25 cellular contexts compared by ENCODE assay signal in genomic region chr16:89108412-89108811, GRCh38.
"Had no signal": no experiment of that assay in that cellular context is flagged by ENCODE, and none has a peak within 500 bp of the region (broad histone marks: within the 10 kb centered on the region; RNA-seq: fewer than 3 reads in every experiment).

No MANE protein-coding gene starts in this region.

- H3K27me3 ChIP-seq: brain microvascular endothelial cell, esophagus squamous epithelium, gastroesophageal sphincter had no signal

- ATAC-seq: activated CD4-positive, alpha-beta T cell treated with anti-CD3 and anti-CD28 coated beads for 36 hours; activated CD8-positive, alpha-beta memory T cell treated with anti-CD3 and anti-CD28 coated beads, Interleukin-2, amount 10 ng/mL, durations not matched to agents 7 days and 5 days; activated CD8-positive, alpha-beta T cell treated with anti-CD3 and anti-CD28 coated beads, Interleukin-2, amount 10 ng/mL, durations not matched to agents 7 days and 5 days; gastroesophageal sphincter had no signal

- DNase-seq: activated CD4-positive, alpha-beta memory T cell treated with anti-CD3 and anti-CD28 coated beads for 36 hours; activated CD4-positive, alpha-beta T cell treated with anti-CD3 and anti-CD28 coated beads for 36 hours; activated CD4-positive, alpha-beta T cell treated with anti-CD3 and anti-CD28 coated beads, Interleukin-2, amount 10 ng/mL, durations not matched to agents 24 days and 14 days; activated CD4-positive, CD25-positive, alpha-beta regulatory T cell; activated CD4-positive, CD25-positive, alpha-beta regulatory T cell treated with anti-CD3 and anti-CD28 coated beads, Interleukin-2, amount 50 U/mL, for 72 hours; activated CD8-positive, alpha-beta memory T cell treated with anti-CD3 and anti-CD28 coated beads, Interleukin-2, amount 10 ng/mL, durations not matched to agents 7 days and 5 days; activated CD8-positive, alpha-beta memory T cell treated with anti-CD3 and anti-CD28 coated beads, Interleukin-2, amount 50 U/mL, for 4 hours; activated CD8-positive, alpha-beta T cell treated with anti-CD3 and anti-CD28 coated beads, Interleukin-2, amount 10 ng/mL, durations not matched to agents 7 days and 5 days; activated gamma-delta T cell treated with Interleukin-2 at 50 U/mL for 16 hours; activated naive CD4-positive, alpha-beta T cell treated with anti-CD3 and anti-CD28 coated beads, Interleukin-2, amount 50 U/mL, for 16 hours; activated naive CD4-positive, alpha-beta T cell treated with Interleukin-2 at 50 U/mL for 16 hours; activated T-cell treated with anti-CD3 and anti-CD28 coated beads, Interleukin-2, amount 50 U/mL, for 48 hours; amniotic stem cell; anterior cingulate cortex; brain microvascular endothelial cell; effector CD8-positive, alpha-beta T cell; esophagus squamous epithelium; foreskin melanocyte; T-helper 1 cell; T-helper 2 cell had no signal

- H3K4me3 Mint-ChIP-seq: activated CD4-positive, alpha-beta memory T cell treated with anti-CD3 and anti-CD28 coated beads for 36 hours; activated CD4-positive, alpha-beta T cell treated with anti-CD3 and anti-CD28 coated beads for 36 hours; activated CD4-positive, alpha-beta T cell treated with anti-CD3 and anti-CD28 coated beads, Interleukin-2, amount 10 ng/mL, durations not matched to agents 24 days and 14 days; activated CD8-positive, alpha-beta memory T cell treated with anti-CD3 and anti-CD28 coated beads, Interleukin-2, amount 10 ng/mL, durations not matched to agents 7 days and 5 days; activated CD8-positive, alpha-beta T cell treated with anti-CD3 and anti-CD28 coated beads, Interleukin-2, amount 10 ng/mL, durations not matched to agents 7 days and 5 days; activated naive CD8-positive, alpha-beta T cell; activated T-helper 1 cell treated with anti-CD3 and anti-CD28 coated beads, Interleukin-12 subunit alpha, Interleukin-12 subunit beta, Interleukin-2, Interleukin-4 antibody, amounts not matched to agents 30 ng/mL and 10 ng/mL and 1 ng/mL, durations not matched to agents 14 hours and 24 hours and 36 hours; central memory CD8-positive, alpha-beta T cell had no signal

- H3K27ac ChIP-seq: brain microvascular endothelial cell, epithelial cell of prostate, esophagus squamous epithelium, gastroesophageal sphincter had no signal

- H3K4me3 ChIP-seq: esophagus squamous epithelium, gastroesophageal sphincter had no signal

- H3K27ac Mint-ChIP-seq: activated CD4-positive, alpha-beta memory T cell treated with anti-CD3 and anti-CD28 coated beads for 36 hours; activated CD4-positive, alpha-beta T cell treated with anti-CD3 and anti-CD28 coated beads for 36 hours; activated CD4-positive, alpha-beta T cell treated with anti-CD3 and anti-CD28 coated beads, Interleukin-2, amount 10 ng/mL, durations not matched to agents 24 days and 14 days; activated CD8-positive, alpha-beta memory T cell treated with anti-CD3 and anti-CD28 coated beads, Interleukin-2, amount 10 ng/mL, durations not matched to agents 7 days and 5 days; activated naive CD8-positive, alpha-beta T cell; activated T-helper 1 cell treated with anti-CD3 and anti-CD28 coated beads, Interleukin-12 subunit alpha, Interleukin-12 subunit beta, Interleukin-2, Interleukin-4 antibody, amounts not matched to agents 30 ng/mL and 10 ng/mL and 1 ng/mL, durations not matched to agents 14 hours and 24 hours and 36 hours had no signal

- H3K9me3 ChIP-seq: esophagus squamous epithelium, gastroesophageal sphincter had no signal

- H3K9me3 Mint-ChIP-seq: activated CD4-positive, alpha-beta memory T cell treated with anti-CD3 and anti-CD28 coated beads for 36 hours; activated CD4-positive, alpha-beta T cell treated with anti-CD3 and anti-CD28 coated beads, Interleukin-2, amount 10 ng/mL, durations not matched to agents 24 days and 14 days; activated T-helper 1 cell treated with anti-CD3 and anti-CD28 coated beads, Interleukin-12 subunit alpha, Interleukin-12 subunit beta, Interleukin-2, Interleukin-4 antibody, amounts not matched to agents 30 ng/mL and 10 ng/mL and 1 ng/mL, durations not matched to agents 14 hours and 24 hours and 36 hours; central memory CD8-positive, alpha-beta T cell had no signal

- H3K4me1 ChIP-seq: esophagus squamous epithelium, gastroesophageal sphincter had no signal

- H3K27me3 Mint-ChIP-seq: activated CD4-positive, alpha-beta memory T cell treated with anti-CD3 and anti-CD28 coated beads for 36 hours; activated CD4-positive, alpha-beta T cell treated with anti-CD3 and anti-CD28 coated beads for 36 hours; activated CD4-positive, alpha-beta T cell treated with anti-CD3 and anti-CD28 coated beads, Interleukin-2, amount 10 ng/mL, durations not matched to agents 24 days and 14 days; activated CD8-positive, alpha-beta memory T cell treated with anti-CD3 and anti-CD28 coated beads, Interleukin-2, amount 10 ng/mL, durations not matched to agents 7 days and 5 days; activated naive CD8-positive, alpha-beta T cell; central memory CD8-positive, alpha-beta T cell had no signal
